ENCODE assay signal across 8 cellular contexts in the genomic region with DNA sequence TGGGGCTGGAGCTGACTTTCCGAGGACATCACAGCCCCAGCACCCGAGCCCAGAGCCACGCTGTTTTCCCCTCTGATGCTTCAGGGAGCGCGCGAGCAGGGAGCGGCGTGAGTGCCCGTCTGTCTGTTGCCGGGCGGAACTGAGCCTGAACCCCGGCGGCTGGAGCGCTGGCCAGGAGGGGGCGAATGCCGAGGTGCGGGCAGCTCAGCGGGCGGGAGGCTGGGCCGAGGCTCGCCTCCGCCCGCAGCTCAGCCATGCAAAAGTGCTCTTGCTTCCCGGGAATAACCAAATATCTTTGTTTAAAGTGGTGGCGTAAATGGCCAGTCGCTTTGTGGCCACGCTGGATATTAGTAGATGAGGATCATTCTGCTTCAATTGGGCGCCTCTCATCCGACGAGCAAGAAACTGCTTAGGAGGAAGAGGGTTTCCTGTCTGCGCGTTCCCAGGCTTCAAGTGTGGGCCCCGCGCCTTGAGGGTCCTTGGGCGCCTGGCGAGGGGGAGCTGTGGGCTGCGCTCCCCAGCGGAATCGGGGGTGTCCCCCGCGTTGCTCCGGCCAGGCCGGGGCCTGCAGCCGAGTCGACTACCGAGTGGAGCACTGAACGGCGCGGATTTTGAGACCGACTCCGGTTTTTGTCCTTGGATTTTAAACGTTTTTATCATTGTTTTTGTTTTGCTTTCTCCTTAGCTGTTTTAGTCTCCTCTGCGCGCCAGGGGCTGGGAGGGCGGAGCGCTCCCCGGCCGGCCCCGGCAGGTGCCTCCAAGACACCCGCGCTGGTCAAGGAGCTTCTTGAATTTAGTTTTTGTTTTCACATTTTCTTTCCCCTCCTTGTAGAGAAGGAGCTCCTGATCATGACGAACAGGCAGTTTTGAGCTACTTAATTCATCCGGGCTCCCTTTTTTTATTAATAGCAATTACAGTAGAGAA. TPM values are rescaled to one million over a fixed set of nuclear protein-coding genes. Genes with fewer than 3 reads are reported as not detected.
A peak's percentile ranks its signal among the peaks of the same experiment; 100 is the strongest.
DNase-seq lines count a peak whose midpoint lies in the region; ATAC-seq lines count a peak whose summit lies in the region.

No MANE protein-coding gene starts in this region.

- peaks cover 20 to 23% (median 20%) of the 10 kb centered on the region in 3 donors for H3K4me1 Mint-ChIP-seq in T-cell

- H3K27ac ChIP-seq in urinary bladder (ENCODE audit: low read depth) = no peak overlapping the region

- 1% methylated on average over 63 of the region's 63 CpGs for WGBS in urinary bladder

- peaks cover 2% of the 10 kb centered on the region for H3K4me1 ChIP-seq in urinary bladder (ENCODE audit: insufficient read depth)

- no peak for ATAC-seq in T-cell (replicated peaks in 1 of 4)
- no peak for ATAC-seq in HG02798 (IDR thresholded peaks at IDR 0.05; ENCODE audit: poor library complexity, unreplicated experiment)

- CTCF ChIA-PET in T-cell (lab: Charles Lee) = no interaction called here

- no peaks in the 10 kb centered on the region for H3K9me3 ChIP-seq in iPS-18c (ENCODE audit: control insufficient read depth, insufficient read depth, low read length)

- H3K36me3 ChIP-seq in urinary bladder (ENCODE audit: insufficient read depth) = no peaks in the 10 kb centered on the region

- peaks cover 48 to 76% of the 10 kb centered on the region in 2 donors for H3K27me3 Mint-ChIP-seq in T-cell

- POLR2A ChIA-PET in T-cell (lab: Charles Lee) = no interaction called here

- peak overlapping the region; percentile 3; the same call in 1 of the 2 replicates for H3K4me3 ChIP-seq in iPS-18c (ENCODE audit: insufficient read depth, low read depth, low read length)
- H3K4me3 ChIP-seq in urinary bladder (ENCODE audit: low read depth, low read length) = peak overlapping the region; percentile 21

- peak overlapping the region in 2 of 3 donors; percentile 46 to 55 for H3K4me3 Mint-ChIP-seq in T-cell

- DNase-seq in Daoy (ENCODE audit: low read depth) = peak; percentile 92
- DNase-seq in HuH-7.5 (ENCODE audit: low spot score) = peak; percentile 90
- no peak for DNase-seq in T-cell
- DNase-seq in activated CD4-positive, CD25-positive, alpha-beta regulatory T cell treated with anti-CD3 and anti-CD28 coated beads, Interleukin-2, amount 50 U/mL, for 72 hours = no peak
- no peak for DNase-seq in C1 segment of cervical spinal cord (lab: John Stamatoyannopoulos, UW)

- no peak overlapping the region for H3K27ac Mint-ChIP-seq in T-cell

- no peaks in the 10 kb centered on the region for H3K36me3 Mint-ChIP-seq in T-cell

- H3K9me3 Mint-ChIP-seq in T-cell = no peaks in the 10 kb centered on the region

RNA-seq across cellular contexts. Expression of gene NKX2-1, which starts 0.8 kb away (rescaled TPM):
- total RNA-seq in Daoy (2014; rRNA removed; shearing (Covaris generic)) = 4.7 and 5.1 TPM in 2 replicates
- under 1 TPM in 3 of 5 donors, not detected in 2; 0.16 to 0.23 (median 0.16) TPM for total RNA-seq in T-cell
- total RNA-seq in urinary bladder = not detected
- polyA plus RNA-seq in urinary bladder = not detected

Comparison
In these comparisons a context has a peak if more than half of its experiments do, and no peak if none do; other contexts are left out.
1. DNase-seq: peak in Daoy (single experiment) and HuH-7.5 (single experiment); none in T-cell (0 of 34), activated CD4-positive, CD25-positive, alpha-beta regulatory T cell treated with anti-CD3 and anti-CD28 coated beads, Interleukin-2, amount 50 U/mL, for 72 hours (single experiment) and C1 segment of cervical spinal cord (0 of 14).